In the genomic region with DNA sequence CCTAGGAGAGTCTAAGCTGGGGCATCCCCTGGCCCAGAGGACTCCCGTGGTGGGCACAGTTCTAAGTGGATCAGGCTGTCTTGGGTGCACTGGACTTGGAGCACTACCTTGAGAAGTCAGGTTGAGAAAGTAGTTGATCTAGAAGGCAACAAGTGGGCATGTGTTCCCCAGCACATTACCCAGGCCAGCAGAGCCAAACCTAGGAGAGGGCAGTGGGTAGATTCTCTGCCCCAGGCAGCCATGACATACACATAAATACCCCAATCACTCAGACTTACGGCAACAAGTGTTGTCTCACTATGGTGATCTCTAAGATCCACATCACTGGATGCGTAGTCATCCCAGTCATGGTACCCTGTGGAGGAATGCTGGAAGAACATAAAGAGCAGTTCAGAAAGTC, we compare ENCODE assay signal across 1 cellular context.
TF ChIP-seq lines count a peak whose summit lies in the region.

No MANE protein-coding gene starts in this region.

TF ChIP-seq in WTC11, 78 proteins besides CTCF, POLR2A, EP300 and RAD21 (continued from another document):
- TF ChIP-seq, protein P1, sequence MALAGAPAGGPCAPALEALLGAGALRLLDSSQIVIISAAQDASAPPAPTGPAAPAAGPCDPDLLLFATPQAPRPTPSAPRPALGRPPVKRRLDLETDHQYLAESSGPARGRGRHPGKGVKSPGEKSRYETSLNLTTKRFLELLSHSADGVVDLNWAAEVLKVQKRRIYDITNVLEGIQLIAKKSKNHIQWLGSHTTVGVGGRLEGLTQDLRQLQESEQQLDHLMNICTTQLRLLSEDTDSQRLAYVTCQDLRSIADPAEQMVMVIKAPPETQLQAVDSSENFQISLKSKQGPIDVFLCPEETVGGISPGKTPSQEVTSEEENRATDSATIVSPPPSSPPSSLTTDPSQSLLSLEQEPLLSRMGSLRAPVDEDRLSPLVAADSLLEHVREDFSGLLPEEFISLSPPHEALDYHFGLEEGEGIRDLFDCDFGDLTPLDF (CRISPR knock-in tag; IDR thresholded peaks at IDR 0.05) = no peak
- TF ChIP-seq, protein P2, sequence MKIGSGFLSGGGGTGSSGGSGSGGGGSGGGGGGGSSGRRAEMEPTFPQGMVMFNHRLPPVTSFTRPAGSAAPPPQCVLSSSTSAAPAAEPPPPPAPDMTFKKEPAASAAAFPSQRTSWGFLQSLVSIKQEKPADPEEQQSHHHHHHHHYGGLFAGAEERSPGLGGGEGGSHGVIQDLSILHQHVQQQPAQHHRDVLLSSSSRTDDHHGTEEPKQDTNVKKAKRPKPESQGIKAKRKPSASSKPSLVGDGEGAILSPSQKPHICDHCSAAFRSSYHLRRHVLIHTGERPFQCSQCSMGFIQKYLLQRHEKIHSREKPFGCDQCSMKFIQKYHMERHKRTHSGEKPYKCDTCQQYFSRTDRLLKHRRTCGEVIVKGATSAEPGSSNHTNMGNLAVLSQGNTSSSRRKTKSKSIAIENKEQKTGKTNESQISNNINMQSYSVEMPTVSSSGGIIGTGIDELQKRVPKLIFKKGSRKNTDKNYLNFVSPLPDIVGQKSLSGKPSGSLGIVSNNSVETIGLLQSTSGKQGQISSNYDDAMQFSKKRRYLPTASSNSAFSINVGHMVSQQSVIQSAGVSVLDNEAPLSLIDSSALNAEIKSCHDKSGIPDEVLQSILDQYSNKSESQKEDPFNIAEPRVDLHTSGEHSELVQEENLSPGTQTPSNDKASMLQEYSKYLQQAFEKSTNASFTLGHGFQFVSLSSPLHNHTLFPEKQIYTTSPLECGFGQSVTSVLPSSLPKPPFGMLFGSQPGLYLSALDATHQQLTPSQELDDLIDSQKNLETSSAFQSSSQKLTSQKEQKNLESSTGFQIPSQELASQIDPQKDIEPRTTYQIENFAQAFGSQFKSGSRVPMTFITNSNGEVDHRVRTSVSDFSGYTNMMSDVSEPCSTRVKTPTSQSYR (CRISPR knock-in tag; IDR thresholded peaks at IDR 0.05) = no peak
- TF ChIP-seq, protein P3, sequence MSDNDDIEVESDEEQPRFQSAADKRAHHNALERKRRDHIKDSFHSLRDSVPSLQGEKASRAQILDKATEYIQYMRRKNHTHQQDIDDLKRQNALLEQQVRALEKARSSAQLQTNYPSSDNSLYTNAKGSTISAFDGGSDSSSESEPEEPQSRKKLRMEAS (CRISPR knock-in tag; IDR thresholded peaks at IDR 0.05) = no peak
TF ChIP-seq in WTC11: peak in this region for 0.
